Comparison of ENCODE assay signal across 31 cellular contexts in the genomic region with DNA sequence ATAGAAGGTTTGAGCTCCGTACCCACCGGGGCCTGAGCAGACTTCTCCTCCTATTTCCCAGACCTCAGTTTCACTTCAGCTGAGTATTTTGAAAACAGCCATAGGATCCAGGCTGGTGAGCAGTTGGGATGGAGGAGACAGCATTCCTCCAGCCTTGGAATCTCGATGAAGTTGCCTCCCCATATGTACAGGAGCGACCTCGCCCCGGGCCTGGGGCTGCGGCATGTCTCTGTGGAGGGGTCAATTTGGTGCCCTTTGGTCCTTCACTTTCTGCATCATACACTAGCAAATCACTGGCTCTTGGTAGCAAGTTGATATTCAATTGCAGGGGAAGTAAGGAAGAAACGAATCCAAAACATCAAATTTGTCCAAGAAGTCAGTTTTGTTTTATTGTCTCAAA.
"Had no signal": no experiment of that assay in that cellular context is flagged by ENCODE, and none has a peak within 500 bp of the region (broad histone marks: within the 10 kb centered on the region; RNA-seq: fewer than 3 reads in every experiment).

No MANE protein-coding gene starts in this region.

- H3K9me3 Mint-ChIP-seq: naive thymus-derived CD8-positive, alpha-beta T cell; nephron progenitor cell; neural crest cell; type B pancreatic cell had no signal

- H3K27me3 Mint-ChIP-seq: natural killer cell treated with Interleukin-12 subunit alpha and Interleukin-12 subunit beta and Interleukin-15 and Interleukin-18, amount 100 ng/mL, for 72 hours; stimulated activated memory B cell treated with anti-CD40 and anti-IgM and Interleukin-4, amounts not matched to agents 10 μg/mL and 1 μg/mL and 100 μg/mL, for 72 hours; stimulated activated naive CD8-positive, alpha-beta T cell treated with anti-CD3 and anti-CD28 coated beads, Interleukin-15, amount 100 ng/mL, for 72 hours had no signal

- H3K36me3 Mint-ChIP-seq: naive thymus-derived CD8-positive, alpha-beta T cell; natural killer cell treated with Interleukin-12 subunit alpha and Interleukin-12 subunit beta and Interleukin-15 and Interleukin-18, amount 100 ng/mL, for 72 hours; stimulated activated memory B cell treated with anti-CD40 and anti-IgM and Interleukin-4, amounts not matched to agents 10 μg/mL and 1 μg/mL and 100 μg/mL, for 72 hours; type B pancreatic cell had no signal

- H3K4me1 Mint-ChIP-seq: naive thymus-derived CD8-positive, alpha-beta T cell; stimulated activated memory B cell treated with anti-CD40 and anti-IgM and Interleukin-4, amounts not matched to agents 10 μg/mL and 1 μg/mL and 100 μg/mL, for 72 hours; stimulated activated naive CD8-positive, alpha-beta T cell treated with anti-CD3 and anti-CD28 coated beads, Interleukin-15, amount 100 ng/mL, for 72 hours had no signal

- H3K4me3 Mint-ChIP-seq: naive thymus-derived CD8-positive, alpha-beta T cell; natural killer cell treated with Interleukin-12 subunit alpha and Interleukin-12 subunit beta and Interleukin-15 and Interleukin-18, amount 100 ng/mL, for 72 hours; nephron progenitor cell; neural crest cell; stimulated activated memory B cell treated with anti-CD40 and anti-IgM and Interleukin-4, amounts not matched to agents 10 μg/mL and 1 μg/mL and 100 μg/mL, for 72 hours; stimulated activated naive CD8-positive, alpha-beta T cell treated with anti-CD3 and anti-CD28 coated beads, Interleukin-15, amount 100 ng/mL, for 72 hours; type B pancreatic cell had no signal

- H3K36me3 ChIP-seq: neutrophil, pancreas, right lobe of liver, spleen, suprapubic skin, tibial artery, transverse colon, upper lobe of right lung, uterus had no signal

- H3K4me3 ChIP-seq: pancreas, psoas muscle, right lobe of liver, skin epidermis, smooth muscle cell, spleen, suprapubic skin, testis, tibial artery, transverse colon, upper lobe of right lung, uterus had no signal

- H3K9me3 ChIP-seq: neutrophil, pancreas, psoas muscle, right lobe of liver, spleen, suprapubic skin, testis, tibial artery, transverse colon, upper lobe of right lung, uterus had no signal

- H3K4me2 ChIP-seq: smooth muscle cell had no signal

- ATAC-seq: naive thymus-derived CD8-positive, alpha-beta T cell; natural killer cell treated with Interleukin-12 subunit alpha and Interleukin-12 subunit beta and Interleukin-15 and Interleukin-18, amount 100 ng/mL, for 72 hours; pancreas; psoas muscle; right cardiac atrium; right lobe of liver; stimulated activated memory B cell treated with anti-CD40 and anti-IgM and Interleukin-4, amounts not matched to agents 10 μg/mL and 1 μg/mL and 100 μg/mL, for 72 hours; stimulated activated naive CD8-positive, alpha-beta T cell treated with anti-CD3 and anti-CD28 coated beads, Interleukin-15, amount 100 ng/mL, for 72 hours; stimulated activated naive CD8-positive, alpha-beta T cell treated with anti-CD3 and anti-CD28 coated beads, Interleukin-15, Interleukin-2, amounts not matched to agents 100 U/mL and 50 U/mL, for 24 hours; upper lobe of right lung had no signal

- H3K27ac ChIP-seq: neutrophil, pancreas, psoas muscle, right lobe of liver, skin epidermis, spleen, suprapubic skin, testis, tibial artery, transverse colon, upper lobe of right lung, uterus had no signal

- DNase-seq: naive thymus-derived CD8-positive, alpha-beta T cell; nephron progenitor cell; nucleus accumbens; pancreas; psoas muscle; right cardiac atrium; right lobe of liver; spleen; stimulated activated CD4-positive, alpha-beta T cell treated with anti-CD3 and anti-CD28 coated beads, Interleukin-12 subunit alpha, Interleukin-12 subunit beta, amount 100 ng/mL, for 4 hours; stimulated activated CD4-positive, alpha-beta T cell treated with anti-CD3 and anti-CD28 coated beads, Interleukin-1b, Interleukin-23, amount 100 ng/mL, for 48 hours; stimulated activated CD4-positive, alpha-beta T cell treated with anti-CD3 and anti-CD28 coated beads, Interleukin-4, amount 100 ng/mL, for 1 hour; stimulated activated CD4-positive, alpha-beta T cell treated with anti-CD3 and anti-CD28 coated beads, Interleukin-4, amount 100 ng/mL, for 4 hours; stimulated activated CD8-positive, alpha-beta memory T cell treated with anti-CD3 and anti-CD28 coated beads, Interleukin-4, amount 100 ng/mL, for 48 hours; stimulated activated naive CD4-positive, alpha-beta T cell; stimulated activated naive CD8-positive, alpha-beta T cell treated with anti-CD3 and anti-CD28 coated beads, Interleukin-15, amount 100 ng/mL, for 72 hours; stimulated activated naive CD8-positive, alpha-beta T cell treated with anti-CD3 and anti-CD28 coated beads, Interleukin-15, Interleukin-2, amounts not matched to agents 100 U/mL and 50 U/mL, for 24 hours; substantia nigra; testis; tibial artery; transverse colon; upper lobe of right lung; uterus had no signal

- H3K27me3 ChIP-seq: neutrophil, pancreas, right lobe of liver, spleen, suprapubic skin, testis, tibial artery, transverse colon, upper lobe of right lung, uterus had no signal

- H3K27ac Mint-ChIP-seq: naive thymus-derived CD8-positive, alpha-beta T cell; natural killer cell treated with Interleukin-12 subunit alpha and Interleukin-12 subunit beta and Interleukin-15 and Interleukin-18, amount 100 ng/mL, for 72 hours; nephron progenitor cell; progenitor cell of endocrine pancreas; stimulated activated memory B cell treated with anti-CD40 and anti-IgM and Interleukin-4, amounts not matched to agents 10 μg/mL and 1 μg/mL and 100 μg/mL, for 72 hours; type B pancreatic cell had no signal

- H3K4me1 ChIP-seq: pancreas, psoas muscle, right lobe of liver, spleen, suprapubic skin, testis, tibial artery, transverse colon, upper lobe of right lung, uterus had no signal
